Comparison of ENCODE assay signal across 13 cellular contexts in the genomic region with DNA sequence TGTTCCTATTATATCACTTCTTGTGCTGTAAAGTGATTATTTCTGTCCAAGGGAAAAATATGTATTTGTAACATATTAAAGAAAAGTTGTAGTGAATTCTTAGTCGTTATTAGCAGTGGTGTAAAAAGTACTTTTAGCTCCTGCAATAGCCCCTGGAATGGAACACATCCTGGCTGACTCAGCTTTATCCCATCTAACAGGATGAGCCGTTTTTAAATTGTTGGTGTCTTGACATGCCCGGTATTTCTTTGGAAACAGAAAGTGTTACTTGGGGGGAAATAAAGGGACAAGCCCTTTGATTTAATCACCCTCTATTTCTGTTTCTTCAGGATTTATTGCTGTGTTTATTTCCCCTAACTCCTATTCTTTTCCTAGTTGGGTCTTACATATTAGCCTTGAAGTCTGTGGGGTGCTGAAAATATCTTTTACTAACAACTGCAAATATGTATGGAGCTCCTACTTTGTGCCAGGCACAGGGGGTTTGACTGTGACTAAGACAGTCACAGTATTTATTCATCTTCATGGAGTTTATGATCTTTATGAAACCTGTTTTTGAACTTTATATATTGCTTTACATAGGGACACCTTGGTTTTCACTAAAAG. TPM values are rescaled to one million over a fixed set of nuclear protein-coding genes. Genes with fewer than 3 reads are reported as not detected.
DNase-seq lines count a peak whose midpoint lies in the region; ATAC-seq and TF ChIP-seq lines count a peak whose summit lies in the region.
"Had no signal": no experiment of that assay in that cellular context is flagged by ENCODE, and none has a peak within 500 bp of the region (broad histone marks: within the 10 kb centered on the region; RNA-seq: fewer than 3 reads in every experiment).

No MANE protein-coding gene starts in this region.

- TF ChIP-seq EP300 in SK-N-SH (IDR thresholded peaks at IDR 0.05; ENCODE audit: borderline replicate concordance in 1 of 2, low read depth in 1 of 2, low read length in 1 of 2) = no peak

- WGBS in SK-N-SH (ENCODE audit: low lambda C conversion rate) = 41% methylated on average over 3 of the region's 3 CpGs

- H3K4me2 ChIP-seq in SK-N-SH (peak overlapping the region; percentile 45), fibroblast of lung (ENCODE audit: extremely low read depth, insufficient read depth, low read length) (no peak overlapping the region), skeletal muscle satellite cell (ENCODE audit: low read length) (peak overlapping the region; percentile 73)

- H3K4me1 ChIP-seq in SK-N-SH (ENCODE audit: control insufficient read depth in 1 of 2, insufficient read depth in 2 of 2, low read depth in 1 of 2, low read length in 1 of 2) (peaks cover 0 to 17% of the 10 kb centered on the region in 2 experiments; a peak in 2 of 4 replicates), fibroblast of lung (ENCODE audit: control insufficient read depth, extremely low read depth, insufficient read depth, low read length) (no peaks in the 10 kb centered on the region), skeletal muscle satellite cell (ENCODE audit: control insufficient read depth, insufficient read depth, low read length) (peaks cover 21% of the 10 kb centered on the region)

- H3K9me3 ChIP-seq in SK-N-SH = no peaks in the 10 kb centered on the region
- H3K9me3 ChIP-seq in fibroblast of lung (ENCODE audit: control insufficient read depth, insufficient read depth, low read depth, low read length) = no peaks in the 10 kb centered on the region
- H3K9me3 ChIP-seq in skeletal muscle satellite cell (replicated peaks; ENCODE audit: low read length) = no peaks in the 10 kb centered on the region
- H3K9me3 ChIP-seq: vagina had no signal

- peaks cover 44% of the 10 kb centered on the region for H3K79me2 ChIP-seq in SK-N-SH (ENCODE audit: insufficient read depth)
- H3K79me2 ChIP-seq in fibroblast of lung (ENCODE audit: control insufficient read depth, insufficient read depth, low read length) = no peaks in the 10 kb centered on the region

- H3K27ac ChIP-seq in SK-N-SH (ENCODE audit: low read depth in 2 of 2, low read length in 1 of 2) = peak overlapping the region; percentile 61 to 64
- no peak overlapping the region for H3K27ac ChIP-seq in fibroblast of lung (ENCODE audit: insufficient read depth, low read length)
- H3K27ac ChIP-seq: vagina had no signal

- peaks cover 25% of the 10 kb centered on the region for H3F3A ChIP-seq in SK-N-SH (replicated peaks; ENCODE audit: insufficient read depth)

- CTCF ChIA-PET in SK-N-SH (lab: Yijun Ruan, JAX) = interaction anchor here (0.7 kb wide), 1 partner anchor 8 kb away, joined by 3 read pairs; no protein-coding TSS in a partner anchor

- ATAC-seq in Right ventricle myocardium superior (ENCODE audit: poor library complexity) (peak; percentile 46), GM18861 (IDR thresholded peaks at IDR 0.05; ENCODE audit: unreplicated experiment) (no peak)
- ATAC-seq: stimulated activated naive B cell treated with anti-CD40 and anti-IgM and Interleukin-4, amounts not matched to agents 10 μg/mL and 1 μg/mL and 100 μg/mL, for 72 hours had no signal

- TF ChIP-seq CTCF in SK-N-SH (IDR thresholded peaks at IDR 0.05) = no peak
- no peak for TF ChIP-seq CTCF in fibroblast of lung (conservative IDR thresholded peaks at IDR 0.05 in 1 of 2, IDR thresholded peaks at IDR 0.05 in 1 of 2; ENCODE audit: low read depth in 1 of 2, low read length in 2 of 2)

- TF ChIP-seq RAD21 in SK-N-SH (IDR thresholded peaks at IDR 0.05; ENCODE audit: low read length) = no peak

- H2AFZ ChIP-seq in SK-N-SH (ENCODE audit: low read depth) (no peak overlapping the region), fibroblast of lung (ENCODE audit: low read length) (no peak overlapping the region)

- H3K9me2 ChIP-seq in SK-N-SH = no peaks in the 10 kb centered on the region

- peaks cover 50 to 59% of the 10 kb centered on the region in 2 experiments for H3K36me3 ChIP-seq in SK-N-SH (replicated peaks in 1 of 2; ENCODE audit: control insufficient read depth in 1 of 2, insufficient read depth in 2 of 2, low read length in 1 of 2)
- peaks cover 6% of the 10 kb centered on the region for H3K36me3 ChIP-seq in fibroblast of lung (ENCODE audit: control insufficient read depth, insufficient read depth, low read length)
- peaks cover 30% of the 10 kb centered on the region for H3K36me3 ChIP-seq in skeletal muscle satellite cell (ENCODE audit: insufficient read depth, low read length)

- POLR2A ChIA-PET in SK-N-SH (lab: Yijun Ruan, JAX) = no interaction called here

- H3K4me3 ChIP-seq in SK-N-SH (ENCODE audit: low read depth in 2 of 2, low read length in 1 of 2) = no peak overlapping the region
- no peak overlapping the region for H3K4me3 ChIP-seq in fibroblast of lung (replicated peaks in 1 of 4; ENCODE audit: control extremely low read depth in 1 of 4, insufficient read depth in 1 of 4, low read depth in 3 of 4, low read length in 4 of 4)
- no peak overlapping the region for H3K4me3 ChIP-seq in skeletal muscle satellite cell (ENCODE audit: low read length)
- H3K4me3 ChIP-seq: vagina had no signal

- DNase-seq in Right ventricle myocardium superior (no peak), cardiac septum (ENCODE audit: low spot score) (no peak), SK-N-SH (no peak), fibroblast of lung (ENCODE audit: low read depth in 2 of 2) (peak; percentile 39 to 47), GM19238 (ENCODE audit: insufficient read length, low spot score) (no peak), NCI-H2227 treated with DMSO at 0.1 percent for 48 hours (lab: John Stamatoyannopoulos, UW) (no peak)
- DNase-seq: activated B cell treated with CpG ODN at 0.5 μM for 24 hours; DMS 273 treated with DMSO at 0.1 percent for 48 hours; NCI-H187 treated with DMSO at 0.1 percent for 48 hours; stimulated activated naive B cell treated with anti-CD40 and anti-IgM and Interleukin-4, amounts not matched to agents 10 μg/mL and 1 μg/mL and 100 μg/mL, for 72 hours had no signal

- H4K20me1 ChIP-seq in SK-N-SH (ENCODE audit: insufficient read depth) (no peaks in the 10 kb centered on the region), fibroblast of lung (ENCODE audit: control insufficient read depth, extremely low read depth, insufficient read depth, low read length) (no peaks in the 10 kb centered on the region)

- intact Hi-C loops in Right ventricle myocardium superior (cut with DNase I) (no loop called here), cardiac septum (cut with DNase I) (no loop called here)

- H3K27me3 ChIP-seq in SK-N-SH (ENCODE audit: insufficient read depth) (no peaks in the 10 kb centered on the region), fibroblast of lung (ENCODE audit: control insufficient read depth, insufficient read depth, low read length) (no peaks in the 10 kb centered on the region), skeletal muscle satellite cell (ENCODE audit: control insufficient read depth, insufficient read depth, low read length) (no peaks in the 10 kb centered on the region)
- H3K27me3 ChIP-seq: vagina had no signal

- H3K9ac ChIP-seq in SK-N-SH (peak overlapping the region; percentile 13; the same call in 1 of the 2 replicates), fibroblast of lung (ENCODE audit: insufficient read depth, low read length) (no peak overlapping the region), skeletal muscle satellite cell (ENCODE audit: low read depth, low read length) (peak overlapping the region; percentile 54)

TF ChIP-seq in SK-N-SH, 30 proteins besides CTCF, POLR2A, EP300 and RAD21 (continues in another document):
- TF ChIP-seq, protein P1, sequence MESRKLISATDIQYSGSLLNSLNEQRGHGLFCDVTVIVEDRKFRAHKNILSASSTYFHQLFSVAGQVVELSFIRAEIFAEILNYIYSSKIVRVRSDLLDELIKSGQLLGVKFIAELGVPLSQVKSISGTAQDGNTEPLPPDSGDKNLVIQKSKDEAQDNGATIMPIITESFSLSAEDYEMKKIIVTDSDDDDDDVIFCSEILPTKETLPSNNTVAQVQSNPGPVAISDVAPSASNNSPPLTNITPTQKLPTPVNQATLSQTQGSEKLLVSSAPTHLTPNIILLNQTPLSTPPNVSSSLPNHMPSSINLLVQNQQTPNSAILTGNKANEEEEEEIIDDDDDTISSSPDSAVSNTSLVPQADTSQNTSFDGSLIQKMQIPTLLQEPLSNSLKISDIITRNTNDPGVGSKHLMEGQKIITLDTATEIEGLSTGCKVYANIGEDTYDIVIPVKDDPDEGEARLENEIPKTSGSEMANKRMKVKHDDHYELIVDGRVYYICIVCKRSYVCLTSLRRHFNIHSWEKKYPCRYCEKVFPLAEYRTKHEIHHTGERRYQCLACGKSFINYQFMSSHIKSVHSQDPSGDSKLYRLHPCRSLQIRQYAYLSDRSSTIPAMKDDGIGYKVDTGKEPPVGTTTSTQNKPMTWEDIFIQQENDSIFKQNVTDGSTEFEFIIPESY (IDR thresholded peaks at IDR 0.05; ENCODE audit: borderline replicate concordance, low read depth) = no peak
- TF ChIP-seq, protein P2, sequence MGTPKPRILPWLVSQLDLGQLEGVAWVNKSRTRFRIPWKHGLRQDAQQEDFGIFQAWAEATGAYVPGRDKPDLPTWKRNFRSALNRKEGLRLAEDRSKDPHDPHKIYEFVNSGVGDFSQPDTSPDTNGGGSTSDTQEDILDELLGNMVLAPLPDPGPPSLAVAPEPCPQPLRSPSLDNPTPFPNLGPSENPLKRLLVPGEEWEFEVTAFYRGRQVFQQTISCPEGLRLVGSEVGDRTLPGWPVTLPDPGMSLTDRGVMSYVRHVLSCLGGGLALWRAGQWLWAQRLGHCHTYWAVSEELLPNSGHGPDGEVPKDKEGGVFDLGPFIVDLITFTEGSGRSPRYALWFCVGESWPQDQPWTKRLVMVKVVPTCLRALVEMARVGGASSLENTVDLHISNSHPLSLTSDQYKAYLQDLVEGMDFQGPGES (IDR thresholded peaks at IDR 0.05; ENCODE audit: low read depth, low read length) = no peak
- TF ChIP-seq TCF12 (IDR thresholded peaks at IDR 0.05) (no peak), TEAD4 (IDR thresholded peaks at IDR 0.05; ENCODE audit: borderline replicate concordance, insufficient read depth) (no peak)
- TF ChIP-seq, protein P3, sequence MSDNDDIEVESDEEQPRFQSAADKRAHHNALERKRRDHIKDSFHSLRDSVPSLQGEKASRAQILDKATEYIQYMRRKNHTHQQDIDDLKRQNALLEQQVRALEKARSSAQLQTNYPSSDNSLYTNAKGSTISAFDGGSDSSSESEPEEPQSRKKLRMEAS (IDR thresholded peaks at IDR 0.05; ENCODE audit: low read depth) = no peak

RNA-seq across cellular contexts. Expression of a gene that starts 17.9 kb away (rescaled TPM):
- total RNA-seq in Right ventricle myocardium superior (12.9 TPM), cardiac septum (16.5 TPM), fibroblast of lung (32.4 and 37.5 TPM in 2 replicates)
- polyA plus RNA-seq in SK-N-SH (2012; rRNA removed) (25.6 and 58.9 TPM in 2 replicates), fibroblast of lung (19.3 and 24.0 TPM in 2 replicates)
- 20.8 and 27.4 TPM in 2 replicates for polyA plus RNA-seq in SK-N-SH (2012; cell fraction: cytosol; rRNA removed)
- 53.1 and 53.7 TPM in 2 replicates for polyA plus RNA-seq in SK-N-SH (2012; cell fraction: nucleus; rRNA removed)
- polyA plus RNA-seq in fibroblast of lung (2012) = 14.4 and 15.2 TPM in 2 replicates
- 3.2 and 13.7 TPM in 2 replicates for polyA minus RNA-seq in fibroblast of lung (ENCODE audit: low replicate concordance)
- 20.8 and 28.2 TPM in 2 replicates for total RNA-seq in skeletal muscle satellite cell (2012; rRNA removed)

Comparison
In these comparisons a context has a peak if more than half of its experiments do, and no peak if none do; other contexts are left out.
1. DNase-seq: peak in fibroblast of lung (2 of 2); none in Right ventricle myocardium superior (single experiment), cardiac septum (single experiment), SK-N-SH (single experiment), GM19238 (single experiment) and NCI-H2227 treated with DMSO at 0.1 percent for 48 hours (single experiment).